Comparison of ENCODE assay signal across 8 cellular contexts in genomic region chr2:38146302-38146916, GRCh38.
DNase-seq lines count a peak whose midpoint lies in the region; ATAC-seq and TF ChIP-seq lines count a peak whose summit lies in the region.

No MANE protein-coding gene starts in this region.

- H3K36me3 Mint-ChIP-seq in activated T-helper 1 cell treated with anti-CD3 and anti-CD28 coated beads, Interleukin-12 subunit alpha, Interleukin-12 subunit beta, Interleukin-2, Interleukin-4 antibody, amounts not matched to agents 30 ng/mL and 10 ng/mL and 1 ng/mL, durations not matched to agents 14 hours and 24 hours and 36 hours (ENCODE audit: low read depth) = no peaks in the 10 kb centered on the region
- peaks cover 11% of the 10 kb centered on the region for H3K36me3 Mint-ChIP-seq in stimulated activated memory B cell treated with anti-CD40 and anti-IgM and Interleukin-4, amounts not matched to agents 10 μg/mL and 1 μg/mL and 100 μg/mL, for 72 hours

- no peak overlapping the region for H3K4me3 Mint-ChIP-seq in activated T-helper 1 cell treated with anti-CD3 and anti-CD28 coated beads, Interleukin-12 subunit alpha, Interleukin-12 subunit beta, Interleukin-2, Interleukin-4 antibody, amounts not matched to agents 30 ng/mL and 10 ng/mL and 1 ng/mL, durations not matched to agents 14 hours and 24 hours and 36 hours
- H3K4me3 Mint-ChIP-seq in stimulated activated memory B cell treated with anti-CD40 and anti-IgM and Interleukin-4, amounts not matched to agents 10 μg/mL and 1 μg/mL and 100 μg/mL, for 72 hours = no peak overlapping the region

- peak; percentile 31 for TF ChIP-seq POLR2A in GM19193 (IDR thresholded peaks at IDR 0.05; ENCODE audit: extremely low read depth, insufficient read depth, insufficient read length)

- peak; percentile 60 for DNase-seq in AG08396 (ENCODE audit: low spot score)
- DNase-seq in activated T-helper 1 cell treated with anti-CD3 and anti-CD28 coated beads, Interleukin-12 subunit alpha, Interleukin-12 subunit beta, Interleukin-2, Interleukin-4 antibody, amounts not matched to agents 30 ng/mL and 10 ng/mL and 1 ng/mL, durations not matched to agents 14 hours and 24 hours and 36 hours (ENCODE audit: low spot score) = no peak
- DNase-seq in left ventricle myocardium superior = peak; percentile 53
- no peak for DNase-seq in HuH-7 (ENCODE audit: low spot score)
- no peak for DNase-seq in NCI-H1105 treated with DMSO at 0.1 percent for 48 hours (lab: John Stamatoyannopoulos, UW)

- ATAC-seq in HG03196 (IDR thresholded peaks at IDR 0.05; ENCODE audit: unreplicated experiment) (peak; percentile 59), left ventricle myocardium superior (peak; percentile 83)
- peak; percentile 86 for ATAC-seq in stimulated activated memory B cell treated with anti-CD40 and anti-IgM and Interleukin-4, amounts not matched to agents 10 μg/mL and 1 μg/mL and 100 μg/mL, for 72 hours

- peaks cover 4% of the 10 kb centered on the region for H3K27me3 Mint-ChIP-seq in activated T-helper 1 cell treated with anti-CD3 and anti-CD28 coated beads, Interleukin-12 subunit alpha, Interleukin-12 subunit beta, Interleukin-2, Interleukin-4 antibody, amounts not matched to agents 30 ng/mL and 10 ng/mL and 1 ng/mL, durations not matched to agents 14 hours and 24 hours and 36 hours (ENCODE audit: insufficient read depth)
- H3K27me3 Mint-ChIP-seq in stimulated activated memory B cell treated with anti-CD40 and anti-IgM and Interleukin-4, amounts not matched to agents 10 μg/mL and 1 μg/mL and 100 μg/mL, for 72 hours = peaks cover 10% of the 10 kb centered on the region

- intact Hi-C loops in activated T-helper 1 cell treated with anti-CD3 and anti-CD28 coated beads, Interleukin-12 subunit alpha, Interleukin-12 subunit beta, Interleukin-2, Interleukin-4 antibody, amounts not matched to agents 30 ng/mL and 10 ng/mL and 1 ng/mL, durations not matched to agents 14 hours and 24 hours and 36 hours (cut with micrococcal nuclease) = loop anchor here (5.0 kb wide), 1 partner anchor 39 kb away; no protein-coding TSS in a partner anchor
- intact Hi-C loops in left ventricle myocardium superior (cut with micrococcal nuclease) = no loop called here

- peaks cover 8% of the 10 kb centered on the region for H3K4me1 Mint-ChIP-seq in activated T-helper 1 cell treated with anti-CD3 and anti-CD28 coated beads, Interleukin-12 subunit alpha, Interleukin-12 subunit beta, Interleukin-2, Interleukin-4 antibody, amounts not matched to agents 30 ng/mL and 10 ng/mL and 1 ng/mL, durations not matched to agents 14 hours and 24 hours and 36 hours (ENCODE audit: low read depth)
- peaks cover 7% of the 10 kb centered on the region for H3K4me1 Mint-ChIP-seq in stimulated activated memory B cell treated with anti-CD40 and anti-IgM and Interleukin-4, amounts not matched to agents 10 μg/mL and 1 μg/mL and 100 μg/mL, for 72 hours

- no peaks in the 10 kb centered on the region for H3K9me3 Mint-ChIP-seq in activated T-helper 1 cell treated with anti-CD3 and anti-CD28 coated beads, Interleukin-12 subunit alpha, Interleukin-12 subunit beta, Interleukin-2, Interleukin-4 antibody, amounts not matched to agents 30 ng/mL and 10 ng/mL and 1 ng/mL, durations not matched to agents 14 hours and 24 hours and 36 hours
- H3K9me3 Mint-ChIP-seq in stimulated activated memory B cell treated with anti-CD40 and anti-IgM and Interleukin-4, amounts not matched to agents 10 μg/mL and 1 μg/mL and 100 μg/mL, for 72 hours = no peaks in the 10 kb centered on the region

- H3K27ac Mint-ChIP-seq in activated T-helper 1 cell treated with anti-CD3 and anti-CD28 coated beads, Interleukin-12 subunit alpha, Interleukin-12 subunit beta, Interleukin-2, Interleukin-4 antibody, amounts not matched to agents 30 ng/mL and 10 ng/mL and 1 ng/mL, durations not matched to agents 14 hours and 24 hours and 36 hours = peak overlapping the region; percentile 41
- H3K27ac Mint-ChIP-seq in stimulated activated memory B cell treated with anti-CD40 and anti-IgM and Interleukin-4, amounts not matched to agents 10 μg/mL and 1 μg/mL and 100 μg/mL, for 72 hours = no peak overlapping the region

Comparison
In these comparisons a context has a peak if more than half of its experiments do, and no peak if none do; other contexts are left out.
1. DNase-seq: peak in AG08396 (single experiment) and left ventricle myocardium superior (single experiment); none in activated T-helper 1 cell treated with anti-CD3 and anti-CD28 coated beads, Interleukin-12 subunit alpha, Interleukin-12 subunit beta, Interleukin-2, Interleukin-4 antibody, amounts not matched to agents 30 ng/mL and 10 ng/mL and 1 ng/mL, durations not matched to agents 14 hours and 24 hours and 36 hours (single experiment), HuH-7 (single experiment) and NCI-H1105 treated with DMSO at 0.1 percent for 48 hours (single experiment).
2. Peak in every context shown above with its lines, with median percentiles within 50 percentile points of each other: ATAC-seq.